ENCODE assay signal across 1 cellular context in genomic region chr3:142279965-142280590, GRCh38.
A peak's percentile ranks its signal among the peaks of the same experiment; 100 is the strongest.
TF ChIP-seq lines count a peak whose summit lies in the region.

No MANE protein-coding gene starts in this region.

TF ChIP-seq in GM23338, 12 proteins besides CTCF, POLR2A, EP300 and RAD21:
- TF ChIP-seq ZNF462 (CRISPR knock-in tag; IDR thresholded peaks at IDR 0.05) (peak; percentile 66), ZNF331 (CRISPR knock-in tag; IDR thresholded peaks at IDR 0.05; ENCODE audit: low read depth) (no peak)
